Comparison of ENCODE assay signal across 37 cellular contexts in the genomic region with DNA sequence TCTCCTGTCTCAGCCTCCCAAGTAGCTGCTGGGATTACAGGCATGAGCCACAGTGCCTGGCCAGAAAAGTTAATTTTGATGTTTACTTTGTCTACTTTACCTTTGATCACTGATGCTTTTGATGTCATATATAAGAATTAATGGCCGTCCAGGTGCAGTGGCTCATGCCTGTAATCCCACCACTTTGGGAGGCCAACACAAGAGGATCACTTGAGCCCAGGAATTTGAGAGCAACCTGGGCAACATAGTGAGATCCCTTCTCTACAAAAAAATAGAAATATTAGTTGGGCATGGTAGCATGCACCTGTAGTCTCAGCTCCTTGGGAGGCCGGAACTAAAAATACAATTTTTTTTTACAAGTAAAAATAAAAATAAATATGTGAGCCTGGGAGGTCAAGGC. TPM values are rescaled to one million over a fixed set of nuclear protein-coding genes. Genes with fewer than 3 reads are reported as not detected.
A peak's percentile ranks its signal among the peaks of the same experiment; 100 is the strongest.
DNase-seq lines count a peak whose midpoint lies in the region; ATAC-seq, FAIRE-seq and TF ChIP-seq lines count a peak whose summit lies in the region.
"Had no signal": no experiment of that assay in that cellular context is flagged by ENCODE, and none has a peak within 500 bp of the region (broad histone marks: within the 10 kb centered on the region; RNA-seq: fewer than 3 reads in every experiment).

No MANE protein-coding gene starts in this region.

- no TSS peak for BruUV-seq in HepG2 (replicated peaks; lab: Mats Ljungman, UMichigan)
- no TSS peak for BruUV-seq in K562 (replicated peaks; lab: Mats Ljungman, UMichigan)

- peaks cover 62% of the 10 kb centered on the region for H3K4me1 ChIP-seq in HepG2 (ENCODE audit: insufficient read depth, low read length)
- peaks cover 0 to 28% (median under 1%) of the 10 kb centered on the region in 4 donors for H3K4me1 ChIP-seq in right lobe of liver
- no peaks in the 10 kb centered on the region; a peak in 1 of 5 replicates for H3K4me1 ChIP-seq in K562 (replicated peaks in 1 of 2; ENCODE audit: control insufficient read depth in 2 of 2, insufficient read depth in 2 of 2, low read length in 2 of 2)
- no peaks in the 10 kb centered on the region for H3K4me1 ChIP-seq in tibial nerve
- H3K4me1 ChIP-seq: BE2C; BLaER1 treated with 17β-estradiol and CSF1 and Interleukin-3, amounts not matched to agents 10 nM and 100 nM had no signal

- ATAC-seq in HepG2 (no peak), right lobe of liver (no peak), K562 (no peak)
- ATAC-seq in stimulated activated naive B cell treated with anti-CD40 and anti-IgM and Interleukin-4, amounts not matched to agents 10 μg/mL and 1 μg/mL and 100 μg/mL, for 72 hours (replicated peaks) = no peak
- ATAC-seq: A549; CD8-positive, alpha-beta T cell had no signal

- no peaks in the 10 kb centered on the region for H3K9me3 Mint-ChIP-seq in stimulated activated naive B cell treated with anti-CD40 and anti-IgM and Interleukin-4, amounts not matched to agents 10 μg/mL and 1 μg/mL and 100 μg/mL, for 72 hours
- H3K9me3 Mint-ChIP-seq: CD14-positive monocyte; CD4-positive, alpha-beta memory T cell; CD4-positive, alpha-beta T cell; CD8-positive, alpha-beta memory T cell; CD8-positive, alpha-beta T cell had no signal

- no peak overlapping the region for H3K9ac ChIP-seq in HepG2 (ENCODE audit: insufficient read depth, low read depth, low read length)
- no peak overlapping the region for H3K9ac ChIP-seq in K562 (ENCODE audit: insufficient read depth in 1 of 2, low read depth in 2 of 2, low read length in 2 of 2)
- H3K9ac ChIP-seq: BLaER1; BLaER1 treated with 17β-estradiol and CSF1 and Interleukin-3, amounts not matched to agents 10 nM and 100 nM had no signal

- H3K27me3 ChIP-seq in HepG2 (ENCODE audit: control insufficient read depth in 1 of 2, insufficient read depth in 2 of 2, low read length in 2 of 2) = no peaks in the 10 kb centered on the region
- no peaks in the 10 kb centered on the region for H3K27me3 ChIP-seq in right lobe of liver
- peaks cover 0 to 2% of the 10 kb centered on the region in 2 experiments; a peak in 1 of 5 replicates for H3K27me3 ChIP-seq in K562 (ENCODE audit: control insufficient read depth in 2 of 2, insufficient read depth in 2 of 2, low read length in 2 of 2)
- H3K27me3 ChIP-seq in tibial nerve = peaks cover 0 to 32% of the 10 kb centered on the region in 2 donors
- H3K27me3 ChIP-seq: BE2C; BLaER1; BLaER1 treated with 17β-estradiol and CSF1 and Interleukin-3, amounts not matched to agents 10 nM and 100 nM had no signal

- TF ChIP-seq RAD21 in HepG2 (CRISPR knock-in tag; IDR thresholded peaks at IDR 0.05) (no peak), K562 (CRISPR knock-in tag; conservative IDR thresholded peaks at IDR 0.05 in 1 of 2, IDR thresholded peaks at IDR 0.05 in 1 of 2) (no peak)

- TF ChIP-seq POLR2A in HepG2 (IDR thresholded peaks at IDR 0.05; ENCODE audit: insufficient read depth in 1 of 2, low read depth in 2 of 2, low read length in 2 of 2) (no peak), right lobe of liver (IDR thresholded peaks at IDR 0.05) (no peak), K562 (conservative IDR thresholded peaks at IDR 0.05) (no peak), tibial nerve (IDR thresholded peaks at IDR 0.05) (no peak)

- POLR2A ChIA-PET in HepG2 (lab: Yijun Ruan, JAX) = no interaction called here
- POLR2A ChIA-PET in K562 (lab: Yijun Ruan, JAX) = no interaction called here

- peaks cover 11 to 25% of the 10 kb centered on the region in 2 donors for H3K27me3 Mint-ChIP-seq in stimulated activated naive B cell treated with anti-CD40 and anti-IgM and Interleukin-4, amounts not matched to agents 10 μg/mL and 1 μg/mL and 100 μg/mL, for 72 hours

- in situ Hi-C loops in HepG2 (cut with HindIII; ENCODE audit: extremely low pct_ligation_motif_present, low pct_unique_long_range_greater_than_20kb) = no loop called here
- in situ Hi-C loops in K562 (cut with MboI) = no loop called here

- H3K36me3 ChIP-seq in HepG2 (replicated peaks in 1 of 2; ENCODE audit: control insufficient read depth in 1 of 2, insufficient read depth in 2 of 2, low read length in 2 of 2) (no peaks in the 10 kb centered on the region), right lobe of liver (no peaks in the 10 kb centered on the region), K562 (ENCODE audit: control insufficient read depth, insufficient read depth, low read length) (no peaks in the 10 kb centered on the region), tibial nerve (no peaks in the 10 kb centered on the region)
- H3K36me3 ChIP-seq: BE2C; BLaER1; BLaER1 treated with 17β-estradiol and CSF1 and Interleukin-3, amounts not matched to agents 10 nM and 100 nM had no signal

- no peaks in the 10 kb centered on the region for H3K4me1 Mint-ChIP-seq in stimulated activated naive B cell treated with anti-CD40 and anti-IgM and Interleukin-4, amounts not matched to agents 10 μg/mL and 1 μg/mL and 100 μg/mL, for 72 hours
- H3K4me1 Mint-ChIP-seq: B cell; CD14-positive monocyte; CD4-positive, CD25-positive, alpha-beta regulatory T cell had no signal

- no peak overlapping the region for H3K4me2 ChIP-seq in HepG2 (ENCODE audit: low read depth, low read length)
- H3K4me2 ChIP-seq in K562 (ENCODE audit: insufficient read depth, low read length) = no peak overlapping the region
- H3K4me2 ChIP-seq: A549; BLaER1; BLaER1 treated with 17β-estradiol and CSF1 and Interleukin-3, amounts not matched to agents 10 nM and 100 nM had no signal

- H3K79me2 ChIP-seq in HepG2 (ENCODE audit: insufficient read depth, low read length) (no peaks in the 10 kb centered on the region), K562 (ENCODE audit: control insufficient read depth, insufficient read depth, low read length) (no peaks in the 10 kb centered on the region)

- intact Hi-C loops in HepG2 (cut with micrococcal nuclease; ENCODE audit: unreplicated experiment) (no loop called here), right lobe of liver (cut with DNase I) (no loop called here), K562 (cut with micrococcal nuclease) (no loop called here)

- CTCF ChIA-PET in HepG2 (lab: Yijun Ruan, JAX; ENCODE audit: low intra/inter-chr PET ratio, low total read pairs) = no interaction called here
- CTCF ChIA-PET in K562 (lab: Yijun Ruan, JAX; ENCODE audit: low intra/inter-chr PET ratio) = no interaction called here

- no peaks in the 10 kb centered on the region for H3K9me3 ChIP-seq in HepG2 (ENCODE audit: low read length)
- no peaks in the 10 kb centered on the region for H3K9me3 ChIP-seq in right lobe of liver
- no peaks in the 10 kb centered on the region for H3K9me3 ChIP-seq in K562 (replicated peaks; ENCODE audit: control insufficient read depth, insufficient read depth, low read depth, low read length)
- H3K9me3 ChIP-seq in tibial nerve = no peaks in the 10 kb centered on the region
- H3K9me3 ChIP-seq: A549; BE2C; BLaER1; BLaER1 treated with 17β-estradiol and CSF1 and Interleukin-3, amounts not matched to agents 10 nM and 100 nM; Caco-2 had no signal

- no peaks in the 10 kb centered on the region for H3K36me3 Mint-ChIP-seq in stimulated activated naive B cell treated with anti-CD40 and anti-IgM and Interleukin-4, amounts not matched to agents 10 μg/mL and 1 μg/mL and 100 μg/mL, for 72 hours
- H3K36me3 Mint-ChIP-seq: CD14-positive monocyte; CD4-positive, alpha-beta memory T cell; CD4-positive, CD25-positive, alpha-beta regulatory T cell; CD8-positive, alpha-beta memory T cell; CD8-positive, alpha-beta T cell had no signal

- FAIRE-seq in HepG2 (lab: Jason Lieb, UNC) (no peak), K562 (lab: Jason Lieb, UNC) (no peak)
- FAIRE-seq: A204.1, A549, D721Med had no signal

- TF ChIP-seq CTCF in HepG2 (CRISPR knock-in tag; IDR thresholded peaks at IDR 0.05) (no peak), right lobe of liver (IDR thresholded peaks at IDR 0.05) (no peak), VCaP (conservative IDR thresholded peaks at IDR 0.05) (no peak), K562 (IDR thresholded peaks at IDR 0.05 in 2 of 3, conservative IDR thresholded peaks at IDR 0.05 in 1 of 3; ENCODE audit: insufficient read depth in 2 of 3, low read depth in 1 of 3, low read length in 3 of 3) (no peak), tibial nerve (IDR thresholded peaks at IDR 0.05) (no peak)

- H3K27ac ChIP-seq in HepG2 (ENCODE audit: extremely low read length, insufficient read depth, low read length) = no peak overlapping the region
- no peak overlapping the region for H3K27ac ChIP-seq in right lobe of liver
- peak overlapping the region; percentile 44; the same call in 1 of the 2 replicates for H3K27ac ChIP-seq in VCaP
- H3K27ac ChIP-seq in K562 (ENCODE audit: extremely low read depth, low read depth, low read length) = no peak overlapping the region
- H3K27ac ChIP-seq in tibial nerve = no peak overlapping the region
- H3K27ac ChIP-seq: 22Rv1; A549; BLaER1; BLaER1 treated with 17β-estradiol and CSF1 and Interleukin-3, amounts not matched to agents 10 nM and 100 nM; C4-2B had no signal

- no peak overlapping the region for H3K4me3 Mint-ChIP-seq in stimulated activated naive B cell treated with anti-CD40 and anti-IgM and Interleukin-4, amounts not matched to agents 10 μg/mL and 1 μg/mL and 100 μg/mL, for 72 hours
- H3K4me3 Mint-ChIP-seq: B cell; CD14-positive monocyte; CD4-positive, alpha-beta memory T cell; CD4-positive, alpha-beta T cell; CD8-positive, alpha-beta memory T cell; CD8-positive, alpha-beta T cell had no signal

- DNase-seq in HepG2 (ENCODE audit: low spot score) = no peak
- no peak for DNase-seq in right lobe of liver
- DNase-seq in K562 (ENCODE audit: extremely low read depth in 1 of 4, low spot score in 3 of 4) = no peak
- peak; percentile 14 for DNase-seq in mesenteric fat pad (ENCODE audit: low spot score)
- no peak for DNase-seq in tibial nerve (ENCODE audit: low spot score in 2 of 2)
- DNase-seq in stimulated activated naive B cell treated with anti-CD40 and anti-IgM and Interleukin-4, amounts not matched to agents 10 μg/mL and 1 μg/mL and 100 μg/mL, for 72 hours = no peak
- no peak for DNase-seq in NCI-H2171 treated with DMSO at 0.1 percent for 48 hours (lab: John Stamatoyannopoulos, UW)
- DNase-seq: 8988T; ACHN; AML-193; BE2C; C1 segment of cervical spinal cord; Caco-2; Calu3; CD4-positive, alpha-beta memory T cell; CD4-positive, alpha-beta T cell; CD4-positive, CD25-positive, alpha-beta regulatory T cell; CD8-positive, alpha-beta memory T cell; CD8-positive, alpha-beta T cell; COR-L47; DMS 273 treated with DMSO at 0.1 percent for 48 hours; DMS153; DMS53; DMS79; DMS79 treated with DMSO at 0.1 percent for 48 hours; DND-41; EL had no signal

- no peak overlapping the region for H2AFZ ChIP-seq in HepG2 (ENCODE audit: low read length)
- no peak overlapping the region for H2AFZ ChIP-seq in K562 (ENCODE audit: low read depth, low read length)

- TF ChIP-seq EP300 in HepG2 (IDR thresholded peaks at IDR 0.05; ENCODE audit: low read depth in 2 of 2, low read length in 2 of 2) = no peak
- TF ChIP-seq EP300 in HepG2 (CRISPR knock-in tag; IDR thresholded peaks at IDR 0.05; ENCODE audit: borderline replicate concordance) = no peak
- no peak for TF ChIP-seq EP300 in K562 (IDR thresholded peaks at IDR 0.05; ENCODE audit: low read length)
- no peak for TF ChIP-seq EP300 in tibial nerve (IDR thresholded peaks at IDR 0.05)

- 60% methylated on average over 2 of the region's 2 CpGs for WGBS in HepG2 (ENCODE audit: low lambda C conversion rate)
- WGBS in right lobe of liver (ENCODE audit: insufficient coverage, low coverage, low lambda C conversion rate, missing lambda C conversion rate) = 77% methylated on average over 2 of the region's 2 CpGs
- 10% methylated on average over 2 of the region's 2 CpGs for WGBS in K562 (ENCODE audit: insufficient coverage, low coverage, missing lambda C conversion rate)
- 84 to 87% methylated on average over 2 of the region's 2 CpGs for WGBS in tibial nerve, 2 donors

- no peak overlapping the region for H3K27ac Mint-ChIP-seq in stimulated activated naive B cell treated with anti-CD40 and anti-IgM and Interleukin-4, amounts not matched to agents 10 μg/mL and 1 μg/mL and 100 μg/mL, for 72 hours
- H3K27ac Mint-ChIP-seq: B cell; CD14-positive monocyte; CD4-positive, alpha-beta memory T cell; CD4-positive, alpha-beta T cell; CD4-positive, CD25-positive, alpha-beta regulatory T cell; CD8-positive, alpha-beta T cell had no signal

- H4K20me1 ChIP-seq in HepG2 (ENCODE audit: insufficient read depth, low read length) (no peaks in the 10 kb centered on the region), K562 (replicated peaks; ENCODE audit: control insufficient read depth, insufficient read depth, low read length) (no peaks in the 10 kb centered on the region)
- H4K20me1 ChIP-seq: BLaER1; BLaER1 treated with 17β-estradiol and CSF1 and Interleukin-3, amounts not matched to agents 10 nM and 100 nM had no signal

- no peaks in the 10 kb centered on the region for H3K9me1 ChIP-seq in K562 (ENCODE audit: control insufficient read depth, insufficient read depth, low read length)

- H3K4me3 ChIP-seq in HepG2 (replicated peaks in 1 of 3; ENCODE audit: insufficient read depth in 1 of 3, low read depth in 2 of 3, low read length in 3 of 3) (no peak overlapping the region), right lobe of liver (no peak overlapping the region), K562 (no peak overlapping the region), tibial nerve (no peak overlapping the region)
- H3K4me3 ChIP-seq: A549; BLaER1; BLaER1 treated with 17β-estradiol and CSF1 and Interleukin-3, amounts not matched to agents 10 nM and 100 nM had no signal

RNA-seq across cellular contexts. Expression of gene INO80, which starts 6.8 kb away (rescaled TPM):
- 14.8 and 18.5 TPM in 2 replicates for total RNA-seq in HepG2 (2016; rRNA removed; fragmentation: Illumina TruSeq; extraction: Trizol)
- 6.4 and 10.2 TPM in 2 replicates for total RNA-seq in HepG2 (2016; cell fraction: cytosol; rRNA removed; fragmentation: Illumina TruSeq; extraction: Trizol; ENCODE audit: low read depth)
- total RNA-seq in HepG2 (2016; cell fraction: insoluble cytoplasmic fraction; rRNA removed; fragmentation: Illumina TruSeq; extraction: Trizol) = 15.9 and 17.0 TPM in 2 replicates
- total RNA-seq in HepG2 (2016; cell fraction: membrane; rRNA removed; fragmentation: Illumina TruSeq; extraction: Trizol) = 6.5 and 7.4 TPM in 2 replicates
- total RNA-seq in HepG2 (2016; cell fraction: nucleus; rRNA removed; fragmentation: Illumina TruSeq; extraction: Trizol) = 20.6 and 22.8 TPM in 2 replicates
- polyA plus RNA-seq in HepG2 (2011; rRNA removed) = 3.6 and 4.9 TPM in 2 replicates
- polyA plus RNA-seq in HepG2 (2011; cell fraction: cytosol; rRNA removed) = 3.5 and 3.6 TPM in 2 replicates
- polyA plus RNA-seq in HepG2 (2011; cell fraction: nucleus; rRNA removed) = 10.3 and 12.1 TPM in 2 replicates
- polyA plus RNA-seq in HepG2 (2012) = 9.6 and 12.2 TPM in 2 replicates
- 1.4 and 1.9 TPM in 2 replicates for polyA plus RNA-seq in HepG2 (2016; cell fraction: cytosol; fragmentation: Illumina TruSeq; extraction: Trizol; ENCODE audit: low read depth)
- polyA plus RNA-seq in HepG2 (2016; cell fraction: insoluble cytoplasmic fraction; fragmentation: Illumina TruSeq; extraction: Trizol; ENCODE audit: low read depth) = 11.6 and 14.5 TPM in 2 replicates
- 3.2 TPM in 2 replicates for polyA plus RNA-seq in HepG2 (2016; cell fraction: membrane; fragmentation: Illumina TruSeq; extraction: Trizol; ENCODE audit: low read depth)
- polyA plus RNA-seq in HepG2 (2016; cell fraction: nucleus; fragmentation: Illumina TruSeq; extraction: Trizol; ENCODE audit: insufficient read depth, low read depth) = 24.6 and 30.0 TPM in 2 replicates
- polyA minus RNA-seq in HepG2 (2011; rRNA and poly(A)+ RNA removed; ENCODE audit: low replicate concordance) = 18.6 and 20.6 TPM in 2 replicates
- 8.1 and 15.6 TPM in 2 replicates for polyA minus RNA-seq in HepG2 (2011; cell fraction: cytosol; rRNA and poly(A)+ RNA removed)
- 40.0 and 46.2 TPM in 2 replicates for polyA minus RNA-seq in HepG2 (2011; cell fraction: nucleus; rRNA and poly(A)+ RNA removed)
- total RNA-seq in right lobe of liver = 10 to 100 TPM in 4 of 6 experiments, 1 to 10 TPM in 2; 7.8 to 12.5 (median 11.2) TPM
- 29.8 and 87.5 TPM in 2 replicates for total RNA-seq in K562 (2011; cell fraction: chromatin; rRNA removed; ENCODE audit: low replicate concordance)
- total RNA-seq in K562 (2011; cell fraction: nucleolus; rRNA removed) = 19.8 and 24.7 TPM in 2 replicates
- total RNA-seq in K562 (2011; cell fraction: nucleoplasm; rRNA removed) = 21.1 and 25.9 TPM in 2 replicates
- total RNA-seq in K562 (2014; rRNA removed) = 20.5 and 31.3 TPM in 2 replicates
- total RNA-seq in K562 (2014; rRNA removed; fragmentation: Illumina TruSeq; extraction: Trizol) = 18.4 and 18.6 TPM in 2 replicates
- total RNA-seq in K562 (2015; rRNA removed; fragmentation: Illumina TruSeq; extraction: Trizol) = 18.7 and 23.7 TPM in 2 replicates
- 21.3 and 25.7 TPM in 2 replicates for total RNA-seq in K562 (2021)
- 5.0 and 5.1 TPM in 2 replicates for polyA plus RNA-seq in K562 (2011; rRNA removed)
- 7.1 and 7.9 TPM in 2 replicates for polyA plus RNA-seq in K562 (2011; cell fraction: cytosol; rRNA removed)
- 10.9 and 13.1 TPM in 2 replicates for polyA plus RNA-seq in K562 (2011; cell fraction: nucleus; rRNA removed)
- 12.0 and 12.6 TPM in 2 replicates for polyA plus RNA-seq in K562 (2012)
- polyA plus RNA-seq in K562 (2014; fragmentation: Illumina TruSeq; extraction: Trizol) = 18.5 and 19.9 TPM in 2 replicates
- polyA plus RNA-seq in K562 (2014; fragmentation: Nextera tagmentation; extraction: Ambion mirVana) = 1 to 10 TPM; 1.1 to 3.9 TPM
- 20.2 and 20.4 TPM in 2 replicates for polyA plus RNA-seq in K562 (2014; rRNA removed)
- 16.0 and 18.3 TPM in 2 replicates for polyA minus RNA-seq in K562 (2011; rRNA and poly(A)+ RNA removed)
- polyA minus RNA-seq in K562 (2011; cell fraction: cytosol; rRNA and poly(A)+ RNA removed) = 10.6 and 13.5 TPM in 2 replicates
- polyA minus RNA-seq in K562 (2011; cell fraction: nucleus; rRNA and poly(A)+ RNA removed) = 16.4 and 31.0 TPM in 2 replicates
- 27.2 TPM for total RNA-seq in mesenteric fat pad
- 10 to 100 TPM; 21.6 to 40.8 (median 33.2) TPM for total RNA-seq in tibial nerve

Comparison
In these comparisons a context has a peak if more than half of its experiments do, and no peak if none do; other contexts are left out.
1. Of the 241 proteins assayed by ChIP-seq in both HepG2 and K562: peak only in HepG2: none; only in K562: none; in both: ZNF121; in neither: 240.